1 cellular context compared by ENCODE assay signal in genomic region chr14:68665792-68666195, GRCh38.
TF ChIP-seq lines count a peak whose summit lies in the region.

No MANE protein-coding gene starts in this region.

TF ChIP-seq in GM12878, 131 proteins besides CTCF, POLR2A, EP300 and RAD21 (continued from another document):
- TF ChIP-seq, protein P1, sequence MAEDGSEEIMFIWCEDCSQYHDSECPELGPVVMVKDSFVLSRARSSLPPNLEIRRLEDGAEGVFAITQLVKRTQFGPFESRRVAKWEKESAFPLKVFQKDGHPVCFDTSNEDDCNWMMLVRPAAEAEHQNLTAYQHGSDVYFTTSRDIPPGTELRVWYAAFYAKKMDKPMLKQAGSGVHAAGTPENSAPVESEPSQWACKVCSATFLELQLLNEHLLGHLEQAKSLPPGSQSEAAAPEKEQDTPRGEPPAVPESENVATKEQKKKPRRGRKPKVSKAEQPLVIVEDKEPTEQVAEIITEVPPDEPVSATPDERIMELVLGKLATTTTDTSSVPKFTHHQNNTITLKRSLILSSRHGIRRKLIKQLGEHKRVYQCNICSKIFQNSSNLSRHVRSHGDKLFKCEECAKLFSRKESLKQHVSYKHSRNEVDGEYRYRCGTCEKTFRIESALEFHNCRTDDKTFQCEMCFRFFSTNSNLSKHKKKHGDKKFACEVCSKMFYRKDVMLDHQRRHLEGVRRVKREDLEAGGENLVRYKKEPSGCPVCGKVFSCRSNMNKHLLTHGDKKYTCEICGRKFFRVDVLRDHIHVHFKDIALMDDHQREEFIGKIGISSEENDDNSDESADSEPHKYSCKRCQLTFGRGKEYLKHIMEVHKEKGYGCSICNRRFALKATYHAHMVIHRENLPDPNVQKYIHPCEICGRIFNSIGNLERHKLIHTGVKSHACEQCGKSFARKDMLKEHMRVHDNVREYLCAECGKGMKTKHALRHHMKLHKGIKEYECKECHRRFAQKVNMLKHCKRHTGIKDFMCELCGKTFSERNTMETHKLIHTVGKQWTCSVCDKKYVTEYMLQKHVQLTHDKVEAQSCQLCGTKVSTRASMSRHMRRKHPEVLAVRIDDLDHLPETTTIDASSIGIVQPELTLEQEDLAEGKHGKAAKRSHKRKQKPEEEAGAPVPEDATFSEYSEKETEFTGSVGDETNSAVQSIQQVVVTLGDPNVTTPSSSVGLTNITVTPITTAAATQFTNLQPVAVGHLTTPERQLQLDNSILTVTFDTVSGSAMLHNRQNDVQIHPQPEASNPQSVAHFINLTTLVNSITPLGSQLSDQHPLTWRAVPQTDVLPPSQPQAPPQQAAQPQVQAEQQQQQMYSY (CRISPR knock-in tag; IDR thresholded peaks at IDR 0.05), result no peak
- TF ChIP-seq, protein P2, sequence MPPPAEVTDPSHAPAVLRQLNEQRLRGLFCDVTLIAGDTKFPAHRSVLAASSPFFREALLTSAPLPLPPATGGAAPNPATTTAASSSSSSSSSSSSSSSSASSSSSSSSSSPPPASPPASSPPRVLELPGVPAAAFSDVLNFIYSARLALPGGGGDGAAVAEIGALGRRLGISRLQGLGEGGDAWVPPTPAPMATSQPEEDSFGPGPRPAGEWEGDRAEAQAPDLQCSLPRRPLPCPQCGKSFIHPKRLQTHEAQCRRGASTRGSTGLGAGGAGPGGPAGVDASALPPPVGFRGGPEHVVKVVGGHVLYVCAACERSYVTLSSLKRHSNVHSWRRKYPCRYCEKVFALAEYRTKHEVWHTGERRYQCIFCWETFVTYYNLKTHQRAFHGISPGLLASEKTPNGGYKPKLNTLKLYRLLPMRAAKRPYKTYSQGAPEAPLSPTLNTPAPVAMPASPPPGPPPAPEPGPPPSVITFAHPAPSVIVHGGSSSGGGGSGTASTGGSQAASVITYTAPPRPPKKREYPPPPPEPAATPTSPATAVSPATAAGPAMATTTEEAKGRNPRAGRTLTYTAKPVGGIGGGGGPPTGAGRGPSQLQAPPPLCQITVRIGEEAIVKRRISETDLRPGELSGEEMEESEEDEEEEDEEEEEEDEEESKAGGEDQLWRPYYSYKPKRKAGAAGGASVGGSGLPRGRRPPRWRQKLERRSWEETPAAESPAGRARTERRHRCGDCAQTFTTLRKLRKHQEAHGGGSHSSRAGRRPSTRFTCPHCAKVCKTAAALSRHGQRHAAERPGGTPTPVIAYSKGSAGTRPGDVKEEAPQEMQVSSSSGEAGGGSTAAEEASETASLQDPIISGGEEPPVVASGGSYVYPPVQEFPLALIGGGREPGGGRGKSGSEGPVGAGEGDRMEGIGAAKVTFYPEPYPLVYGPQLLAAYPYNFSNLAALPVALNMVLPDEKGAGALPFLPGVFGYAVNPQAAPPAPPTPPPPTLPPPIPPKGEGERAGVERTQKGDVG (CRISPR knock-in tag; IDR thresholded peaks at IDR 0.05), result no peak
- no peak for TF ChIP-seq NKRF (conservative IDR thresholded peaks at IDR 0.05)
- TF ChIP-seq E2F8 (IDR thresholded peaks at IDR 0.05; ENCODE audit: low read depth, partially characterized antibody), result no peak
- TF ChIP-seq SIN3A (IDR thresholded peaks at IDR 0.05; ENCODE audit: low read depth, low read length), result no peak
- no peak for TF ChIP-seq SKIL (IDR thresholded peaks at IDR 0.05; ENCODE audit: low read depth, poor library complexity, severe bottlenecking)
- TF ChIP-seq NFYA (IDR thresholded peaks at IDR 0.05; ENCODE audit: borderline replicate concordance, low read depth, low read length), result no peak
